In the genomic region with DNA sequence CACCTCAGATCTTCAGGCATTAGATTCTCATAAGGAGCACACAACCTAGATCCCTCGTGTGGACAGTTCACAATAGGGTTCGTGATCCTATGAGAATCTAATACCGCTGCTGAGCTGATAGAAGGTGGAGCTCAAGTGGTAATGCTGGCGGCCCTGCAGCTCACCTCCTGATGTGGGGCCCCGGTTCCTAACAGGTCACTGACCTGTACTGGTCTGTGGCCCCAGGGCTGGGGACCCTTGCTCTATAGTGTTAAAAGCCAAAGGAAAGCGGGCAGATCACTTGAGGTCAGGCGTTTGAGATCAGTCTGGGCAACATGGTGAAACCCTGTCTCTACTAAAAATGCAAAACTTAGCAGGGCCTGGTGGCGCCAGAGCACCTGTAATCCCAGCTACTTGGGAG, we compare ENCODE assay signal across 28 cellular contexts.
"Had no signal": no experiment of that assay in that cellular context is flagged by ENCODE, and none has a peak within 500 bp of the region (broad histone marks: within the 10 kb centered on the region; RNA-seq: fewer than 3 reads in every experiment).

No MANE protein-coding gene starts in this region.

- H3K9me3 Mint-ChIP-seq: stimulated activated memory B cell treated with anti-CD40 and anti-IgM and Interleukin-4, amounts not matched to agents 10 μg/mL and 1 μg/mL and 100 μg/mL, for 72 hours had no signal

- H3K27me3 Mint-ChIP-seq: stimulated activated memory B cell treated with anti-CD40 and anti-IgM and Interleukin-4, amounts not matched to agents 10 μg/mL and 1 μg/mL and 100 μg/mL, for 72 hours; stimulated activated naive B cell treated with anti-CD40 and anti-IgM and Interleukin-4, amounts not matched to agents 10 μg/mL and 1 μg/mL and 100 μg/mL, for 72 hours; stimulated activated naive CD8-positive, alpha-beta T cell treated with anti-CD3 and anti-CD28 coated beads, Interleukin-15, amount 100 ng/mL, for 72 hours; stimulated activated naive CD8-positive, alpha-beta T cell treated with anti-CD3 and anti-CD28 coated beads, Interleukin-15, Interleukin-2, amounts not matched to agents 100 ng/mL and 50 ng/mL, for 24 hours; type B pancreatic cell had no signal

- H3K36me3 Mint-ChIP-seq: stimulated activated effector memory CD8-positive, alpha-beta T cell treated with anti-CD3 and anti-CD28 coated beads, Interleukin-12 subunit alpha, Interleukin-12 subunit beta, amount 100 ng/mL, for 72 hours; stimulated activated memory B cell treated with anti-CD40 and anti-IgM and Interleukin-4, amounts not matched to agents 10 μg/mL and 1 μg/mL and 100 μg/mL, for 72 hours; stimulated activated naive B cell treated with anti-CD40 and anti-IgM and Interleukin-4, amounts not matched to agents 10 μg/mL and 1 μg/mL and 100 μg/mL, for 72 hours; type B pancreatic cell had no signal

- H3K27ac Mint-ChIP-seq: stimulated activated effector memory CD8-positive, alpha-beta T cell treated with anti-CD3 and anti-CD28 coated beads, Interleukin-12 subunit alpha, Interleukin-12 subunit beta, amount 100 ng/mL, for 72 hours; stimulated activated memory B cell treated with anti-CD40 and anti-IgM and Interleukin-4, amounts not matched to agents 10 μg/mL and 1 μg/mL and 100 μg/mL, for 72 hours; stimulated activated naive B cell treated with anti-CD40 and anti-IgM and Interleukin-4, amounts not matched to agents 10 μg/mL and 1 μg/mL and 100 μg/mL, for 72 hours; stimulated activated naive CD8-positive, alpha-beta T cell treated with anti-CD3 and anti-CD28 coated beads, Interleukin-15, amount 100 ng/mL, for 72 hours; stimulated activated naive CD8-positive, alpha-beta T cell treated with anti-CD3 and anti-CD28 coated beads, Interleukin-15, Interleukin-2, amounts not matched to agents 100 ng/mL and 50 ng/mL, for 24 hours; type B pancreatic cell had no signal

- H3K4me1 ChIP-seq: stomach, suprapubic skin, testis, thyroid gland, tibial artery, tibial nerve, transverse colon, upper lobe of left lung, upper lobe of right lung, uterus, vagina had no signal

- H3K4me3 Mint-ChIP-seq: stimulated activated effector memory CD8-positive, alpha-beta T cell treated with anti-CD3 and anti-CD28 coated beads, Interleukin-12 subunit alpha, Interleukin-12 subunit beta, amount 100 ng/mL, for 72 hours; stimulated activated memory B cell treated with anti-CD40 and anti-IgM and Interleukin-4, amounts not matched to agents 10 μg/mL and 1 μg/mL and 100 μg/mL, for 72 hours; stimulated activated naive B cell treated with anti-CD40 and anti-IgM and Interleukin-4, amounts not matched to agents 10 μg/mL and 1 μg/mL and 100 μg/mL, for 72 hours; stimulated activated naive CD8-positive, alpha-beta T cell treated with anti-CD3 and anti-CD28 coated beads, Interleukin-15, amount 100 ng/mL, for 72 hours; stimulated activated naive CD8-positive, alpha-beta T cell treated with anti-CD3 and anti-CD28 coated beads, Interleukin-15, Interleukin-2, amounts not matched to agents 100 ng/mL and 50 ng/mL, for 24 hours; type B pancreatic cell had no signal

- H3K4me3 ChIP-seq: stomach, suprapubic skin, testis, thoracic aorta, thyroid gland, tibial artery, tibial nerve, transverse colon, upper lobe of left lung, upper lobe of right lung, uterus, vagina had no signal

- H3K27ac ChIP-seq: stomach, suprapubic skin, testis, thoracic aorta, thyroid gland, tibial artery, tibial nerve, transverse colon, upper lobe of left lung, upper lobe of right lung, uterus, vagina had no signal

- H3K36me3 ChIP-seq: stomach, suprapubic skin, thoracic aorta, thyroid gland, tibial artery, tibial nerve, transverse colon, upper lobe of left lung, upper lobe of right lung, uterus, vagina had no signal

- H3K27me3 ChIP-seq: stomach, suprapubic skin, testis, thyroid gland, tibial artery, tibial nerve, transverse colon, upper lobe of left lung, upper lobe of right lung, uterus, vagina had no signal

- H3K9me3 ChIP-seq: stomach, suprapubic skin, testis, thoracic aorta, thyroid gland, tibial artery, tibial nerve, transverse colon, upper lobe of left lung, upper lobe of right lung, uterus, vagina had no signal

- H3K4me1 Mint-ChIP-seq: stimulated activated effector memory CD8-positive, alpha-beta T cell treated with anti-CD3 and anti-CD28 coated beads, Interleukin-12 subunit alpha, Interleukin-12 subunit beta, amount 100 ng/mL, for 72 hours; stimulated activated memory B cell treated with anti-CD40 and anti-IgM and Interleukin-4, amounts not matched to agents 10 μg/mL and 1 μg/mL and 100 μg/mL, for 72 hours; stimulated activated naive B cell treated with anti-CD40 and anti-IgM and Interleukin-4, amounts not matched to agents 10 μg/mL and 1 μg/mL and 100 μg/mL, for 72 hours; stimulated activated naive CD8-positive, alpha-beta T cell treated with anti-CD3 and anti-CD28 coated beads, Interleukin-15, amount 100 ng/mL, for 72 hours had no signal

- DNase-seq: stimulated activated CD4-positive, alpha-beta T cell treated with anti-CD3 and anti-CD28 coated beads, Interleukin-2, amount 100 ng/mL, for 48 hours; stimulated activated CD4-positive, alpha-beta T cell treated with anti-CD3 and anti-CD28 coated beads, Interleukin-4, amount 100 ng/mL, for 1 hour; stimulated activated CD4-positive, alpha-beta T cell treated with anti-CD3 and anti-CD28 coated beads, Interleukin-4, amount 100 ng/mL, for 24 hours; stimulated activated CD4-positive, alpha-beta T cell treated with anti-CD3 and anti-CD28 coated beads, Interleukin-4, amount 100 ng/mL, for 4 hours; stimulated activated CD8-positive, alpha-beta memory T cell treated with anti-CD3 and anti-CD28 coated beads, Interleukin-4, amount 100 ng/mL, for 48 hours; stimulated activated naive B cell treated with anti-CD40 and anti-IgM and Interleukin-4, amounts not matched to agents 10 μg/mL and 1 μg/mL and 100 μg/mL, for 72 hours; stimulated activated naive CD4-positive, alpha-beta T cell; stimulated activated naive CD4-positive, alpha-beta T cell treated with Interleukin-2 at 50 U/mL for 16 hours; stimulated activated naive CD8-positive, alpha-beta T cell treated with anti-CD3 and anti-CD28 coated beads, Interleukin-15, amount 100 ng/mL, for 72 hours; stimulated activated naive CD8-positive, alpha-beta T cell treated with anti-CD3 and anti-CD28 coated beads, Interleukin-15, Interleukin-2, amounts not matched to agents 100 U/mL and 50 U/mL, for 24 hours; stomach; substantia nigra; testis; thyroid gland; tibial artery; transverse colon; trophoblast cell; upper lobe of left lung; upper lobe of right lung; uterus had no signal
